ENCODE assay signal across 9 cellular contexts in the genomic region with DNA sequence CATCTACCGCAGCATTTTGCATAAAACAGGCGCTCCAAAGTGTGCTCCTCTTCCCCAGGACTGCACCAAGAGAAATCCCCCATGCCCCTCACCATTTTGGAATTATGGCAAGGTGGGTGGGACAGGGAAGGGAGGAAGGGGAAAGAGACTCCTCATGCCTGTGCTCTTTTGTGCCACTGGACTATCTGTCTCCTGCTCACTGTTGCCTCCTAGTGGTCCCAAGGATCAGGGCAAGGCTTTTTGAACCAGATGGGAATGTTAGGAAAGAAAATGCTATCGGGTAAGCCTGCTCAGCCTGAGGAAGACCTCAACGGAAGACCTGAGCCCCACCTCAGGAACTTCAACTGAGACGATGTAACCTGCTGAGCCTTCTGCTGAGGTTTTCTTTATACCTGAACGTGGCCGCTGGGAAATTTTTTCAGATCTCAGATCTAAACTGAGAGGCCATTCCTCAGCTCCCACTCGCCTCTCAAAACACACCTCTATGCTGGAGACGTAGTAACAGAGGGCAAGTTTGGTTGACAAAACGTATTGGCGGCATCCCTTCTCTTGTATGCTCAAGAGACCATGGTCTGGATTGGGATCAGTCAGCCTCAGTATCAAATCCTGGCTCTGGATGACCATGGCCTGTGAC. TPM values are rescaled to one million over a fixed set of nuclear protein-coding genes. Genes with fewer than 3 reads are reported as not detected.
DNase-seq lines count a peak whose midpoint lies in the region; ATAC-seq, FAIRE-seq and TF ChIP-seq lines count a peak whose summit lies in the region.
"Had no signal": no experiment of that assay in that cellular context is flagged by ENCODE, and none has a peak within 500 bp of the region (broad histone marks: within the 10 kb centered on the region; RNA-seq: fewer than 3 reads in every experiment).

No MANE protein-coding gene starts in this region.

- H3K9me3 Mint-ChIP-seq in stimulated activated naive B cell treated with anti-CD40 and anti-IgM and Interleukin-4, amounts not matched to agents 10 μg/mL and 1 μg/mL and 100 μg/mL, for 72 hours: no peaks in the 10 kb centered on the region
- H3K9me3 Mint-ChIP-seq: T-helper 1 cell treated with Interleukin-12 subunit alpha and Interleukin-12 subunit beta and Interleukin-4 antibody, amounts not matched to agents 30 μg/mL and 1 μg/mL, for 36 hours had no signal

- H3K36me3 Mint-ChIP-seq in stimulated activated naive B cell treated with anti-CD40 and anti-IgM and Interleukin-4, amounts not matched to agents 10 μg/mL and 1 μg/mL and 100 μg/mL, for 72 hours: no peaks in the 10 kb centered on the region

- FAIRE-seq in D721Med (lab: Jason Lieb, UNC): no peak

- H3K4me3 Mint-ChIP-seq in stimulated activated naive B cell treated with anti-CD40 and anti-IgM and Interleukin-4, amounts not matched to agents 10 μg/mL and 1 μg/mL and 100 μg/mL, for 72 hours: no peak overlapping the region
- H3K4me3 Mint-ChIP-seq: T-helper 1 cell treated with Interleukin-12 subunit alpha and Interleukin-12 subunit beta and Interleukin-4 antibody, amounts not matched to agents 30 μg/mL and 1 μg/mL, for 36 hours had no signal

- in situ Hi-C loops in brain microvascular endothelial cell (cut with HindIII; ENCODE audit: low pct_ligation_motif_present, low sequenced_read_pairs): no loop called here

- H3K27me3 ChIP-seq in SJSA1 (replicated peaks) (0 out of 2 replicates have a peak, but pooled peaks cover 8% of the 10 kb centered on the region), brain microvascular endothelial cell (replicated peaks) (no peaks in the 10 kb centered on the region)

- peak; percentile 97 for TF ChIP-seq CTCF in D721Med (IDR thresholded peaks at IDR 0.05; ENCODE audit: insufficient read depth, missing control alignments)
- peak; percentile 94 for TF ChIP-seq CTCF in brain microvascular endothelial cell (IDR thresholded peaks at IDR 0.05; ENCODE audit: low read depth, low read length, missing control alignments)

- H3K4me3 ChIP-seq in SJSA1 (no peak overlapping the region), brain microvascular endothelial cell (ENCODE audit: low read depth, low read length) (no peak overlapping the region)

- ATAC-seq in left lobe of liver (peak; percentile 90), HG02798 (IDR thresholded peaks at IDR 0.05; ENCODE audit: poor library complexity, unreplicated experiment) (no peak)
- no peak for ATAC-seq in stimulated activated naive B cell treated with anti-CD40 and anti-IgM and Interleukin-4, amounts not matched to agents 10 μg/mL and 1 μg/mL and 100 μg/mL, for 72 hours (replicated peaks)

- no peaks in the 10 kb centered on the region for H3K9me3 ChIP-seq in SJSA1 (replicated peaks)

- no peaks in the 10 kb centered on the region for H3K36me3 ChIP-seq in SJSA1
- no peaks in the 10 kb centered on the region for H3K36me3 ChIP-seq in brain microvascular endothelial cell (replicated peaks)

- peaks cover 0 to 10% of the 10 kb centered on the region in 2 donors for H3K27me3 Mint-ChIP-seq in stimulated activated naive B cell treated with anti-CD40 and anti-IgM and Interleukin-4, amounts not matched to agents 10 μg/mL and 1 μg/mL and 100 μg/mL, for 72 hours

- H3K4me1 Mint-ChIP-seq in stimulated activated naive B cell treated with anti-CD40 and anti-IgM and Interleukin-4, amounts not matched to agents 10 μg/mL and 1 μg/mL and 100 μg/mL, for 72 hours: no peaks in the 10 kb centered on the region

- no peaks in the 10 kb centered on the region for H3K4me1 ChIP-seq in SJSA1 (replicated peaks)

- no peak overlapping the region for H3K27ac ChIP-seq in SJSA1
- no peak overlapping the region for H3K27ac ChIP-seq in brain microvascular endothelial cell

- DNase-seq in D721Med (ENCODE audit: insufficient read length, low spot score): no peak
- peak; percentile 5 for DNase-seq in HS-27A (ENCODE audit: low read depth)
- DNase-seq in SJSA1 (ENCODE audit: low read depth in 1 of 2, low spot score in 2 of 2): peak; percentile 19 to 57
- DNase-seq in brain microvascular endothelial cell: peak; percentile 44
- DNase-seq in left lobe of liver (ENCODE audit: low spot score): peak; percentile 52
- DNase-seq in stimulated activated naive B cell treated with anti-CD40 and anti-IgM and Interleukin-4, amounts not matched to agents 10 μg/mL and 1 μg/mL and 100 μg/mL, for 72 hours: peak; percentile 4
- no peak for DNase-seq in NCI-H2196 treated with DMSO at 0.1 percent for 48 hours (lab: John Stamatoyannopoulos, UW; ENCODE audit: unreplicated experiment)

- H3K27ac Mint-ChIP-seq in stimulated activated naive B cell treated with anti-CD40 and anti-IgM and Interleukin-4, amounts not matched to agents 10 μg/mL and 1 μg/mL and 100 μg/mL, for 72 hours: no peak overlapping the region
- H3K27ac Mint-ChIP-seq: T-helper 1 cell treated with Interleukin-12 subunit alpha and Interleukin-12 subunit beta and Interleukin-4 antibody, amounts not matched to agents 30 μg/mL and 1 μg/mL, for 36 hours had no signal

RNA-seq across cellular contexts. Expression of a gene that starts 58.3 kb away (rescaled TPM):
- total RNA-seq in SJSA1 (2014; rRNA removed; shearing (Covaris generic)): not detected in 2 replicates
- total RNA-seq in left lobe of liver: not detected

Comparison
In these comparisons a context has a peak if more than half of its experiments do, and no peak if none do; other contexts are left out.
1. DNase-seq: peak in HS-27A (single experiment), SJSA1 (2 of 2), brain microvascular endothelial cell (single experiment), left lobe of liver (single experiment) and stimulated activated naive B cell treated with anti-CD40 and anti-IgM and Interleukin-4, amounts not matched to agents 10 μg/mL and 1 μg/mL and 100 μg/mL, for 72 hours (single experiment); none in D721Med (single experiment) and NCI-H2196 treated with DMSO at 0.1 percent for 48 hours (single experiment).